In genomic region chr22:50728523-50728931, GRCh38 we compare ENCODE assay signal across 16 cellular contexts. TPM values are rescaled to one million over a fixed set of nuclear protein-coding genes. Genes with fewer than 3 reads are reported as not detected.
"Had no signal": no experiment of that assay in that cellular context is flagged by ENCODE, and none has a peak within 500 bp of the region (broad histone marks: within the 10 kb centered on the region; RNA-seq: fewer than 3 reads in every experiment).

No MANE protein-coding gene starts in this region.

- H3K27me3 Mint-ChIP-seq: activated CD4-positive, alpha-beta memory T cell treated with anti-CD3 and anti-CD28 coated beads, Interleukin-2, amount 10 ng/mL, durations not matched to agents 7 days and 5 days; activated CD4-positive, alpha-beta T cell treated with anti-CD3 and anti-CD28 coated beads for 36 hours; naive thymus-derived CD4-positive, alpha-beta T cell had no signal

- H3K9me3 Mint-ChIP-seq: activated CD4-positive, alpha-beta memory T cell treated with anti-CD3 and anti-CD28 coated beads, Interleukin-2, amount 10 ng/mL, durations not matched to agents 7 days and 5 days; stimulated activated effector memory CD8-positive, alpha-beta T cell treated with anti-CD3 and anti-CD28 coated beads, Interleukin-12 subunit alpha, Interleukin-12 subunit beta, amount 100 ng/mL, for 72 hours; T-helper 2 cell treated with Interferon-gamma antibody and Interleukin-4, amounts not matched to agents 5 μg/mL and 100 μg/mL, for 36 hours had no signal

- H3K36me3 Mint-ChIP-seq: naive thymus-derived CD4-positive, alpha-beta T cell; stimulated activated effector memory CD8-positive, alpha-beta T cell treated with anti-CD3 and anti-CD28 coated beads, Interleukin-12 subunit alpha, Interleukin-12 subunit beta, amount 100 ng/mL, for 72 hours had no signal

- DNase-seq: activated CD4-positive, alpha-beta memory T cell treated with anti-CD3 and anti-CD28 coated beads, Interleukin-2, amount 10 ng/mL, durations not matched to agents 7 days and 5 days; activated CD4-positive, alpha-beta T cell treated with anti-CD3 and anti-CD28 coated beads for 36 hours; activated gamma-delta T cell; activated T-cell treated with anti-CD3 and anti-CD28 coated beads, Interleukin-2, amount 50 U/mL, for 48 hours; colonic mucosa; effector CD4-positive, alpha-beta T cell; naive thymus-derived CD4-positive, alpha-beta T cell; occipital lobe; small intestine; transverse colon had no signal

- H3K36me3 ChIP-seq: colonic mucosa, transverse colon had no signal

- H3K4me3 ChIP-seq: colonic mucosa, lung, transverse colon had no signal

- H3K27me3 ChIP-seq: colonic mucosa had no signal

- H3K4me3 Mint-ChIP-seq: activated CD4-positive, alpha-beta memory T cell treated with anti-CD3 and anti-CD28 coated beads, Interleukin-2, amount 10 ng/mL, durations not matched to agents 7 days and 5 days; activated CD4-positive, alpha-beta T cell treated with anti-CD3 and anti-CD28 coated beads for 36 hours; naive thymus-derived CD4-positive, alpha-beta T cell; stimulated activated effector memory CD8-positive, alpha-beta T cell treated with anti-CD3 and anti-CD28 coated beads, Interleukin-12 subunit alpha, Interleukin-12 subunit beta, amount 100 ng/mL, for 72 hours; T-helper 2 cell treated with Interferon-gamma antibody and Interleukin-4, amounts not matched to agents 5 μg/mL and 100 μg/mL, for 36 hours had no signal

- H3K27ac Mint-ChIP-seq: activated CD4-positive, alpha-beta memory T cell treated with anti-CD3 and anti-CD28 coated beads, Interleukin-2, amount 10 ng/mL, durations not matched to agents 7 days and 5 days; activated CD4-positive, alpha-beta T cell treated with anti-CD3 and anti-CD28 coated beads for 36 hours; naive thymus-derived CD4-positive, alpha-beta T cell; stimulated activated effector memory CD8-positive, alpha-beta T cell treated with anti-CD3 and anti-CD28 coated beads, Interleukin-12 subunit alpha, Interleukin-12 subunit beta, amount 100 ng/mL, for 72 hours; T-helper 2 cell treated with Interferon-gamma antibody and Interleukin-4, amounts not matched to agents 5 μg/mL and 100 μg/mL, for 36 hours had no signal

- H3K4me1 Mint-ChIP-seq: activated CD4-positive, alpha-beta T cell treated with anti-CD3 and anti-CD28 coated beads for 36 hours had no signal

- H3K27ac ChIP-seq: colonic mucosa, transverse colon had no signal

- ATAC-seq: activated CD4-positive, alpha-beta T cell treated with anti-CD3 and anti-CD28 coated beads for 36 hours; naive thymus-derived CD4-positive, alpha-beta T cell; stimulated activated effector memory CD8-positive, alpha-beta T cell treated with anti-CD3 and anti-CD28 coated beads, Interleukin-12 subunit alpha, Interleukin-12 subunit beta, amount 100 ng/mL, for 72 hours had no signal

- H3K9me3 ChIP-seq: colonic mucosa, transverse colon had no signal

RNA-seq across cellular contexts. Expression of gene ACR, which starts 9.5 kb away (rescaled TPM):
- total RNA-seq: activated CD4-positive, alpha-beta memory T cell treated with anti-CD3 and anti-CD28 coated beads, Interleukin-2, amount 10 ng/mL, durations not matched to agents 7 days and 5 days; activated CD4-positive, alpha-beta T cell treated with anti-CD3 and anti-CD28 coated beads for 36 hours; astrocyte; fibroblast of lung; frontal cortex; naive thymus-derived CD4-positive, alpha-beta T cell; occipital lobe; transverse colon had no signal
